ENCODE assay signal across 16 cellular contexts in genomic region chr9:69564557-69564956, GRCh38.
DNase-seq lines count a peak whose midpoint lies in the region; FAIRE-seq and TF ChIP-seq lines count a peak whose summit lies in the region.
"Had no signal": no experiment of that assay in that cellular context is flagged by ENCODE, and none has a peak within 500 bp of the region (broad histone marks: within the 10 kb centered on the region; RNA-seq: fewer than 3 reads in every experiment).

No MANE protein-coding gene starts in this region.

- H3K27me3 ChIP-seq in astrocyte (ENCODE audit: insufficient read depth, low read length) (no peaks in the 10 kb centered on the region), Peyer's patch (no peaks in the 10 kb centered on the region)

- H3K4me3 Mint-ChIP-seq in astrocyte (ENCODE audit: unreplicated experiment) = no peak overlapping the region
- H3K4me3 Mint-ChIP-seq: CD4-positive, alpha-beta T cell had no signal

- H2AFZ ChIP-seq in astrocyte (ENCODE audit: low read depth, low read length) = no peak overlapping the region
- H2AFZ ChIP-seq: PC-9 had no signal

- peaks cover 3% of the 10 kb centered on the region for H3K4me1 Mint-ChIP-seq in astrocyte (ENCODE audit: low read depth, unreplicated experiment)

- no peaks in the 10 kb centered on the region for H3K79me2 ChIP-seq in astrocyte (ENCODE audit: insufficient read depth, low read length)

- DNase-seq in NCI-H2196 (lab: John Stamatoyannopoulos, UW; ENCODE audit: unreplicated experiment) (peak; percentile 7), NCI-H2196 treated with DMSO at 0.1 percent for 48 hours (lab: John Stamatoyannopoulos, UW; ENCODE audit: unreplicated experiment) (no peak), Ammon's horn (ENCODE audit: low spot score) (peak; percentile 28), astrocyte (ENCODE audit: low read depth) (no peak), fibroblast of the aortic adventitia (ENCODE audit: low read depth) (peak; percentile 62), GM12892 (ENCODE audit: insufficient read length) (no peak), Peyer's patch (no peak), GM12891 (ENCODE audit: insufficient read length, low spot score) (no peak)
- DNase-seq: 8988T; Caco-2; CD4-positive, alpha-beta T cell; GOT3; NCI-H1092 treated with DMSO at 0.1 percent for 48 hours; NCI-H2081; PC-9 had no signal

- H3K27ac ChIP-seq in astrocyte (ENCODE audit: low read depth, low read length) = no peak overlapping the region
- no peak overlapping the region for H3K27ac ChIP-seq in Peyer's patch
- H3K27ac ChIP-seq: PC-9 had no signal

- no peak overlapping the region for H3K9ac ChIP-seq in astrocyte (ENCODE audit: low read length)

- H4K20me1 ChIP-seq in astrocyte (ENCODE audit: insufficient read depth, low read length) = no peaks in the 10 kb centered on the region

- H3K4me2 ChIP-seq in astrocyte (ENCODE audit: low read length) = no peak overlapping the region
- H3K4me2 ChIP-seq: PC-9 had no signal

- no peaks in the 10 kb centered on the region for H3K36me3 Mint-ChIP-seq in astrocyte (ENCODE audit: low read depth, unreplicated experiment)

- TF ChIP-seq POLR2A in GM12892 (IDR thresholded peaks at IDR 0.05; ENCODE audit: low read depth, low read length) = no peak
- TF ChIP-seq POLR2A in Peyer's patch (IDR thresholded peaks at IDR 0.05) = no peak
- TF ChIP-seq POLR2A in GM12891 (IDR thresholded peaks at IDR 0.05; ENCODE audit: low read depth, low read length) = no peak

- no peak for TF ChIP-seq CTCF in astrocyte (IDR thresholded peaks at IDR 0.05; ENCODE audit: insufficient read depth, low read depth, low read length)
- no peak for TF ChIP-seq CTCF in fibroblast of the aortic adventitia (IDR thresholded peaks at IDR 0.05; ENCODE audit: insufficient read depth, low read length)
- TF ChIP-seq CTCF in Peyer's patch (IDR thresholded peaks at IDR 0.05) = no peak

- H3K27ac Mint-ChIP-seq in astrocyte (ENCODE audit: unreplicated experiment) = no peak overlapping the region
- H3K27ac Mint-ChIP-seq: CD4-positive, alpha-beta T cell had no signal

- H3K4me3 ChIP-seq in astrocyte (ENCODE audit: insufficient read depth, low read depth, low read length) (no peak overlapping the region), fibroblast of the aortic adventitia (ENCODE audit: low read depth, low read length) (no peak overlapping the region), Peyer's patch (no peak overlapping the region)
- H3K4me3 ChIP-seq: GM12878, PC-9 had no signal

- H3K27me3 Mint-ChIP-seq in astrocyte (ENCODE audit: low read depth, unreplicated experiment) = peaks cover 18% of the 10 kb centered on the region

- no peaks in the 10 kb centered on the region for H3K9me3 Mint-ChIP-seq in astrocyte (ENCODE audit: unreplicated experiment)
- H3K9me3 Mint-ChIP-seq: CD4-positive, alpha-beta T cell had no signal

- H3K4me1 ChIP-seq in astrocyte (ENCODE audit: insufficient read depth, low read length) (peaks cover 9% of the 10 kb centered on the region), Peyer's patch (no peaks in the 10 kb centered on the region)
- H3K4me1 ChIP-seq: Caco-2 had no signal

- H3K36me3 ChIP-seq in astrocyte (ENCODE audit: insufficient read depth, low read length) = no peaks in the 10 kb centered on the region
- no peaks in the 10 kb centered on the region for H3K36me3 ChIP-seq in Peyer's patch

- H3K9me3 ChIP-seq in astrocyte (ENCODE audit: insufficient read depth, low read depth, low read length) (no peaks in the 10 kb centered on the region), Peyer's patch (no peaks in the 10 kb centered on the region)
- H3K9me3 ChIP-seq: Caco-2 had no signal

- FAIRE-seq in astrocyte (lab: Jason Lieb, UNC) (peak; percentile 74), GM12892 (lab: Jason Lieb, UNC) (no peak), GM12891 (lab: Jason Lieb, UNC) (no peak)
- FAIRE-seq: GM12878 had no signal

TF ChIP-seq in GM12891, 5 proteins besides CTCF, POLR2A, EP300 and RAD21:
- no peak for TF ChIP-seq TAF1 (IDR thresholded peaks at IDR 0.05; ENCODE audit: low read depth, low read length)
- no peak for TF ChIP-seq POU2F2 (IDR thresholded peaks at IDR 0.05; ENCODE audit: low read depth, low read length)
- TF ChIP-seq SPI1 (IDR thresholded peaks at IDR 0.05; ENCODE audit: low read depth, low read length) = no peak
- no peak for TF ChIP-seq POLR2AphosphoS5 (IDR thresholded peaks at IDR 0.05; ENCODE audit: low read depth, low read length)
- TF ChIP-seq PAX5 (IDR thresholded peaks at IDR 0.05; ENCODE audit: insufficient read depth, low read length, severe bottlenecking) = no peak

Comparison
In these comparisons a context has a peak if more than half of its experiments do, and no peak if none do; other contexts are left out.
1. DNase-seq: peak in NCI-H2196 (single experiment), Ammon's horn (single experiment) and fibroblast of the aortic adventitia (single experiment); none in NCI-H2196 treated with DMSO at 0.1 percent for 48 hours (single experiment), astrocyte (single experiment), GM12892 (single experiment), Peyer's patch (0 of 3) and GM12891 (single experiment).